ENCODE assay signal across 11 cellular contexts in the genomic region with DNA sequence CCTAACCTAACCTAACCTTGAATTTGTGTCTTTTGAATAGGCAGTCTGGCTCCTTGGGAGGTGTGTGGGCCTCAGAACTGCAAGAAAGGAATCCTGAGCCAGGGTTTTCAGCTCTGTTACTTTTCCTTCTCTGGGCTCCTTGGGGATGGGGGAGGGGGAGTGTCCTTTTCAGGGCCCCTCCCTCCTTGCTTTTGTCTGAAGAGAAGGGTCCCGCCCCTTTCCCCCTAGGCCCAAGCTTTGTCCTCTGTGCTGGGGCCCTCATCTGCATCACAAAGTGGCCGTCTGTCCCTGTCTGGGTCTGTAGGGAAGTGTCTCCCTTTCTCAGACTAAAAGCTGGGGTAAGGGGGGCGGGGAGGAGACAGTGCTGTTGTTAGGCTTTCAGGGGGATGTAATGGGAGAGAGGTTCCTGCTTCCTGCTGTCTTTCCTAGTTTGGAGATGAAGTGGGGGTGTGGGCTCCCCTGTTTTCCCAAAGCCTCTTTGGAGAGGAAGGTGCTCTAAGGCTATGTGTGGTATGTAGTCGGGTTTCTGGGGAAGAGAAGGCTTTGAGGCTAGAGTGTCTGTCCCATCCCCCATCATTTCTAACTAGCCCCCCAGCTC. TPM values are rescaled to one million over a fixed set of nuclear protein-coding genes. Genes with fewer than 3 reads are reported as not detected.
DNase-seq lines count a peak whose midpoint lies in the region; ATAC-seq and TF ChIP-seq lines count a peak whose summit lies in the region.
"Had no signal": no experiment of that assay in that cellular context is flagged by ENCODE, and none has a peak within 500 bp of the region (broad histone marks: within the 10 kb centered on the region; RNA-seq: fewer than 3 reads in every experiment).

No MANE protein-coding gene starts in this region.

- TF ChIP-seq POLR2A in stomach (IDR thresholded peaks at IDR 0.05) = no peak

- no peaks in the 10 kb centered on the region for H3K27me3 ChIP-seq in SK-N-SH (ENCODE audit: insufficient read depth)
- no peaks in the 10 kb centered on the region for H3K27me3 ChIP-seq in stomach

- H3F3A ChIP-seq in SK-N-SH (replicated peaks; ENCODE audit: insufficient read depth) = no peaks in the 10 kb centered on the region

- TF ChIP-seq EP300 in SK-N-SH (IDR thresholded peaks at IDR 0.05; ENCODE audit: borderline replicate concordance in 1 of 2, low read depth in 1 of 2, low read length in 1 of 2) (no peak), stomach (IDR thresholded peaks at IDR 0.05) (no peak)

- DNase-seq in SK-N-SH = peak; percentile 43
- DNase-seq in OCI-LY7 (ENCODE audit: low spot score) = peak; percentile 23
- peak; percentile 92 for DNase-seq in iPS DF 4.7 (ENCODE audit: extremely low read depth, low spot score)
- DNase-seq in stomach = no peak
- no peak for DNase-seq in kidney tubule cell (ENCODE audit: low spot score)
- DNase-seq in H4 (ENCODE audit: low spot score) = no peak
- no peak for DNase-seq in NCI-H128 (lab: John Stamatoyannopoulos, UW; ENCODE audit: unreplicated experiment)
- DNase-seq: activated CD4-positive, alpha-beta T cell treated with anti-CD3 and anti-CD28 coated beads, Interleukin-2, amount 10 ng/mL, durations not matched to agents 24 days and 14 days; aorta had no signal

- ATAC-seq in SK-N-SH treated with all-trans-retinoic acid at 6 μM for 48 hours = no peak
- ATAC-seq: foreskin keratinocyte had no signal

- H3K4me1 ChIP-seq in SK-N-SH (ENCODE audit: control insufficient read depth in 1 of 2, insufficient read depth in 2 of 2, low read depth in 1 of 2, low read length in 1 of 2) = peaks cover 12 to 33% of the 10 kb centered on the region in 2 experiments; a peak in 2 of 4 replicates
- H3K4me1 ChIP-seq in OCI-LY7 (ENCODE audit: insufficient read depth, low read length, poor library complexity, severe bottlenecking) = peaks cover 43% of the 10 kb centered on the region
- H3K4me1 ChIP-seq in stomach = peaks cover 29 to 62% (median 52%) of the 10 kb centered on the region in 4 donors
- H3K4me1 ChIP-seq: foreskin keratinocyte had no signal

- H3K9ac ChIP-seq in SK-N-SH = no peak overlapping the region

- H3K27ac ChIP-seq in SK-N-SH (ENCODE audit: low read depth in 2 of 2, low read length in 1 of 2) = peak overlapping the region in 1 of 2 experiments; percentile 35; a peak in 1 of 4 replicates
- H3K27ac ChIP-seq in OCI-LY7 (ENCODE audit: low read depth, low read length, poor library complexity, severe bottlenecking) = peak overlapping the region; percentile 61
- peak overlapping the region; percentile 2 to 73 (median 22) for H3K27ac ChIP-seq in stomach
- H3K27ac ChIP-seq: foreskin keratinocyte had no signal

- H3K4me3 ChIP-seq in SK-N-SH (ENCODE audit: low read depth in 2 of 2, low read length in 1 of 2) = no peak overlapping the region
- peak overlapping the region; percentile 27 for H3K4me3 ChIP-seq in OCI-LY7 (ENCODE audit: low read depth, low read length, poor library complexity, severe bottlenecking)
- no peak overlapping the region for H3K4me3 ChIP-seq in stomach

- H4K20me1 ChIP-seq in SK-N-SH (ENCODE audit: insufficient read depth) (peaks cover 20% of the 10 kb centered on the region), OCI-LY7 (ENCODE audit: insufficient read depth, low read length) (no peaks in the 10 kb centered on the region)

- WGBS in SK-N-SH (ENCODE audit: low lambda C conversion rate) = 75% methylated on average over 4 of the region's 4 CpGs
- WGBS in stomach, 5 donors = 34 to 51% (median 43%) methylated on average over 3 to 4 of the region's 4 CpGs

- H3K9me2 ChIP-seq in SK-N-SH = no peaks in the 10 kb centered on the region
- no peaks in the 10 kb centered on the region for H3K9me2 ChIP-seq in OCI-LY7 (ENCODE audit: insufficient read depth, low read length)

- H3K36me3 ChIP-seq in SK-N-SH (replicated peaks in 1 of 2; ENCODE audit: control insufficient read depth in 1 of 2, insufficient read depth in 2 of 2, low read length in 1 of 2) = peaks cover 5 to 15% of the 10 kb centered on the region in 2 experiments
- H3K36me3 ChIP-seq in OCI-LY7 (ENCODE audit: insufficient read depth, low read length) = peaks cover 12% of the 10 kb centered on the region
- H3K36me3 ChIP-seq in stomach = peaks cover 12 to 34% (median 30%) of the 10 kb centered on the region in 4 donors

- H3K9me3 ChIP-seq in SK-N-SH (no peaks in the 10 kb centered on the region), OCI-LY7 (ENCODE audit: low read length) (no peaks in the 10 kb centered on the region), stomach (no peaks in the 10 kb centered on the region)

- POLR2A ChIA-PET in SK-N-SH (lab: Yijun Ruan, JAX) (no interaction called here), OCI-LY7 (lab: Charles Lee) (interaction anchor here (0.5 kb wide), 1 partner anchor 194 kb away, joined by 4 read pairs; no protein-coding TSS in a partner anchor)

- H3K4me2 ChIP-seq in SK-N-SH = peak overlapping the region; percentile 66
- peak overlapping the region; percentile 73 for H3K4me2 ChIP-seq in OCI-LY7 (ENCODE audit: low read length)

- CTCF ChIA-PET in SK-N-SH (lab: Yijun Ruan, JAX) = interaction anchor here (0.9 to 1.0 kb wide), 2 partner anchors 19 to 249 kb away, joined by 3 read pairs; no protein-coding TSS in a partner anchor
- CTCF ChIA-PET in OCI-LY7 (lab: Charles Lee; ENCODE audit: unreplicated experiment) = interaction anchor here (0.6 kb wide), 1 partner anchor 25 kb away, joined by 3 read pairs; no protein-coding TSS in a partner anchor

- intact Hi-C loops in OCI-LY7 (cut with micrococcal nuclease; ENCODE audit: unreplicated experiment) = no loop called here
- intact Hi-C loops in stomach (cut with DNase I; ENCODE audit: low total_unique reads) = no loop called here

- H2AFZ ChIP-seq in SK-N-SH (ENCODE audit: low read depth) = no peak overlapping the region
- H2AFZ ChIP-seq in OCI-LY7 (ENCODE audit: low read length) = no peak overlapping the region; the same call in 1 of the 2 replicates

- no TSS peak for BruUV-seq in OCI-LY7 (replicated peaks; lab: Mats Ljungman, UMichigan)

- no peak for TF ChIP-seq RAD21 in SK-N-SH (IDR thresholded peaks at IDR 0.05; ENCODE audit: low read length)

- peaks cover 39% of the 10 kb centered on the region for H3K79me2 ChIP-seq in SK-N-SH (ENCODE audit: insufficient read depth)
- H3K79me2 ChIP-seq in OCI-LY7 (ENCODE audit: insufficient read depth, low read depth, low read length) = peaks cover 37% of the 10 kb centered on the region; the same call in 1 of the 2 replicates

- TF ChIP-seq CTCF in SK-N-SH (IDR thresholded peaks at IDR 0.05) = no peak
- no peak for TF ChIP-seq CTCF in OCI-LY7 (conservative IDR thresholded peaks at IDR 0.05; ENCODE audit: low read length)
- no peak for TF ChIP-seq CTCF in stomach (IDR thresholded peaks at IDR 0.05)

TF ChIP-seq in SK-N-SH treated with all-trans-retinoic acid at 6 μM for 48 hours, 23 proteins besides CTCF, POLR2A, EP300 and RAD21:
- TF ChIP-seq BACH2 (CRISPR knock-in tag; IDR thresholded peaks at IDR 0.05; ENCODE audit: borderline replicate concordance) = no peak
- TF ChIP-seq, protein P1, sequence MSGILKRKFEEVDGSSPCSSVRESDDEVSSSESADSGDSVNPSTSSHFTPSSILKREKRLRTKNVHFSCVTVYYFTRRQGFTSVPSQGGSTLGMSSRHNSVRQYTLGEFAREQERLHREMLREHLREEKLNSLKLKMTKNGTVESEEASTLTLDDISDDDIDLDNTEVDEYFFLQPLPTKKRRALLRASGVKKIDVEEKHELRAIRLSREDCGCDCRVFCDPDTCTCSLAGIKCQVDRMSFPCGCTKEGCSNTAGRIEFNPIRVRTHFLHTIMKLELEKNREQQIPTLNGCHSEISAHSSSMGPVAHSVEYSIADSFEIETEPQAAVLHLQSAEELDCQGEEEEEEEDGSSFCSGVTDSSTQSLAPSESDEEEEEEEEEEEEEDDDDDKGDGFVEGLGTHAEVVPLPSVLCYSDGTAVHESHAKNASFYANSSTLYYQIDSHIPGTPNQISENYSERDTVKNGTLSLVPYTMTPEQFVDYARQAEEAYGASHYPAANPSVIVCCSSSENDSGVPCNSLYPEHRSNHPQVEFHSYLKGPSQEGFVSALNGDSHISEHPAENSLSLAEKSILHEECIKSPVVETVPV (CRISPR knock-in tag; IDR thresholded peaks at IDR 0.05) = no peak
- no peak for TF ChIP-seq ZFP3 (CRISPR knock-in tag; IDR thresholded peaks at IDR 0.05)

RNA-seq across cellular contexts. Expression of a gene that starts 3.1 kb away (rescaled TPM):
- polyA plus RNA-seq in SK-N-SH (2012; rRNA removed) (7.8 and 9.5 TPM in 2 replicates), stomach (1 to 10 TPM; 2.2 to 3.7 (median 3.4) TPM)
- 4.7 and 7.4 TPM in 2 replicates for polyA plus RNA-seq in SK-N-SH (2012; cell fraction: cytosol; rRNA removed)
- polyA plus RNA-seq in SK-N-SH (2012; cell fraction: nucleus; rRNA removed) = 12.0 and 12.5 TPM in 2 replicates
- total RNA-seq in OCI-LY7 (2014; rRNA removed; shearing (Covaris generic)) = 5.8 and 8.1 TPM in 2 replicates
- total RNA-seq in OCI-LY7 (2022) (20.6 and 20.9 TPM in 2 replicates), stomach (10 to 100 TPM in 4 of 5 donors, 1 to 10 TPM in 1; 8.0 to 20.3 (median 12.3) TPM)
- total RNA-seq in H4 (2014; rRNA removed; shearing (Covaris generic)) = 5.8 and 5.9 TPM in 2 replicates

RNA-seq across cellular contexts. Expression of a gene that starts 44.8 kb away (rescaled TPM):
- 6.7 and 7.7 TPM in 2 replicates for polyA plus RNA-seq in SK-N-SH (2012; rRNA removed)
- 6.9 and 7.4 TPM in 2 replicates for polyA plus RNA-seq in SK-N-SH (2012; cell fraction: cytosol; rRNA removed)
- polyA plus RNA-seq in SK-N-SH (2012; cell fraction: nucleus; rRNA removed) = 12.5 and 18.8 TPM in 2 replicates
- total RNA-seq in OCI-LY7 (2014; rRNA removed; shearing (Covaris generic)) = 22.5 and 25.1 TPM in 2 replicates
- 38.4 and 42.0 TPM in 2 replicates for total RNA-seq in OCI-LY7 (2022)
- 10 to 100 TPM; 11.9 to 33.8 (median 13.9) TPM for total RNA-seq in stomach
- polyA plus RNA-seq in stomach = 1 to 10 TPM; 1.9 to 2.3 (median 2.2) TPM
- total RNA-seq in H4 (2014; rRNA removed; shearing (Covaris generic)) = 8.1 and 8.9 TPM in 2 replicates

Comparison
In these comparisons a context has a peak if more than half of its experiments do, and no peak if none do; other contexts are left out.
1. DNase-seq: peak in SK-N-SH (single experiment), OCI-LY7 (single experiment) and iPS DF 4.7 (single experiment); none in stomach (single experiment), kidney tubule cell (single experiment), H4 (single experiment) and NCI-H128 (single experiment).